ENCODE assay signal across 8 cellular contexts in genomic region chr11:101127348-101127698, GRCh38. TPM values are rescaled to one million over a fixed set of nuclear protein-coding genes. Genes with fewer than 3 reads are reported as not detected.
DNase-seq lines count a peak whose midpoint lies in the region; ATAC-seq, FAIRE-seq and TF ChIP-seq lines count a peak whose summit lies in the region.

No MANE protein-coding gene starts in this region.

- H3K9ac ChIP-seq in SK-N-MC (ENCODE audit: insufficient read length): no peak overlapping the region

- H3K27ac ChIP-seq in SK-N-MC: no peak overlapping the region
- peak overlapping the region; percentile 70 to 89 (median 86) for H3K27ac ChIP-seq in heart left ventricle
- no peak overlapping the region for H3K27ac ChIP-seq in pancreas

- TF ChIP-seq POLR2A in heart left ventricle (IDR thresholded peaks at IDR 0.05): no peak

- 0 to 1% (median 0%) methylated on average over 18 to 45 of the region's 45 CpGs for WGBS in heart left ventricle, 4 donors
- WGBS in pancreas, 2 donors: 1% methylated on average over 26 to 45 of the region's 45 CpGs

- H3K4me3 ChIP-seq in SK-N-MC (peak overlapping the region; percentile 49), heart left ventricle (peak overlapping the region; percentile 49 to 94 (median 78)), pancreas (peak overlapping the region; percentile 7 to 48 (median 22))

- intact Hi-C loops in heart left ventricle (cut with DNase I) (loop anchor here in 7 of 10 donors (5.0 to 10.0 kb wide), 8 partner anchors 90 to 307 kb away; no protein-coding TSS in a partner anchor), pancreas (cut with DNase I) (no loop called here)

- H3K4me1 ChIP-seq in heart left ventricle (peaks cover 0 to 31% (median 11%) of the 10 kb centered on the region in 12 donors), pancreas (no peaks in the 10 kb centered on the region)

- FAIRE-seq in pancreas (lab: Jason Lieb, UNC): no peak

- ATAC-seq in heart left ventricle (peak; percentile 3 to 77 (median 50)), pancreas (peak in 3 of 4 donors; percentile 41 to 65 (median 49)), GM18907 (IDR thresholded peaks at IDR 0.05; ENCODE audit: unreplicated experiment) (no peak)

- peaks cover 0 to 36% (median 0%) of the 10 kb centered on the region in 9 donors for H3K27me3 ChIP-seq in heart left ventricle
- peaks cover 0 to 18% (median 2%) of the 10 kb centered on the region in 4 donors for H3K27me3 ChIP-seq in pancreas

- TF ChIP-seq CTCF in heart left ventricle (IDR thresholded peaks at IDR 0.05) (no peak), pancreas (IDR thresholded peaks at IDR 0.05) (no peak)

- no peaks in the 10 kb centered on the region for H3K9me3 ChIP-seq in SK-N-MC (ENCODE audit: low read depth, low read length)
- no peaks in the 10 kb centered on the region for H3K9me3 ChIP-seq in heart left ventricle
- H3K9me3 ChIP-seq in pancreas: no peaks in the 10 kb centered on the region

- H3K36me3 ChIP-seq in SK-N-MC (ENCODE audit: insufficient read depth, low read length): no peaks in the 10 kb centered on the region
- H3K36me3 ChIP-seq in heart left ventricle: peaks cover 0 to 3% (median 0%) of the 10 kb centered on the region in 9 donors
- H3K36me3 ChIP-seq in pancreas: no peaks in the 10 kb centered on the region

- DNase-seq in COLO668 (lab: John Stamatoyannopoulos, UW; ENCODE audit: unreplicated experiment): peak; percentile 3
- no peak for DNase-seq in SK-N-MC (ENCODE audit: low read depth, low spot score)
- peak in 4 of 5 donors; percentile 17 to 73 (median 44) for DNase-seq in heart left ventricle
- DNase-seq in pancreas: peak in 4 of 6 donors; percentile 11 to 66 (median 15)
- no peak for DNase-seq in NCI-H1105 treated with DMSO at 0.1 percent for 48 hours (lab: John Stamatoyannopoulos, UW)
- no peak for DNase-seq in DMS153 treated with DMSO at 0.1 percent for 48 hours (lab: John Stamatoyannopoulos, UW; ENCODE audit: unreplicated experiment)
- no peak for DNase-seq in NCI-H774 (lab: John Stamatoyannopoulos, UW)

RNA-seq across cellular contexts. Expression of gene PGR, which starts 2.3 kb away (rescaled TPM):
- 10 to 100 TPM in 6 of 9 donors, 1 to 10 TPM in 3; 7.8 to 13.9 (median 10.9) TPM for total RNA-seq in heart left ventricle
- 1 to 10 TPM; 1.4 to 2.7 TPM for polyA plus RNA-seq in heart left ventricle
- total RNA-seq in pancreas: 1 to 10 TPM in 3 of 6 donors, under 1 TPM in 3; 0.23 to 1.9 (median 0.70) TPM
- polyA plus RNA-seq in pancreas: 1 to 10 TPM in 1 of 2 donors, under 1 TPM in 1; 0.42 to 1.4 TPM

Comparison
In these comparisons a context has a peak if more than half of its experiments do, and no peak if none do; other contexts are left out.
1. DNase-seq: peak in COLO668 (single experiment), heart left ventricle (4 of 5) and pancreas (4 of 6); none in SK-N-MC (single experiment), NCI-H1105 treated with DMSO at 0.1 percent for 48 hours (single experiment), DMS153 treated with DMSO at 0.1 percent for 48 hours (single experiment) and NCI-H774 (single experiment).
2. H3K27ac ChIP-seq: peak in heart left ventricle (12 of 12); none in SK-N-MC (single experiment) and pancreas (0 of 4).
3. H3K4me3 ChIP-seq: peak in every context shown above with its lines; median percentile 78 in heart left ventricle; 49 in SK-N-MC; 22 in pancreas.
4. intact Hi-C loops: an anchor here in heart left ventricle (5.0 to 10.0 kb wide); none called in pancreas.